In the genomic region with DNA sequence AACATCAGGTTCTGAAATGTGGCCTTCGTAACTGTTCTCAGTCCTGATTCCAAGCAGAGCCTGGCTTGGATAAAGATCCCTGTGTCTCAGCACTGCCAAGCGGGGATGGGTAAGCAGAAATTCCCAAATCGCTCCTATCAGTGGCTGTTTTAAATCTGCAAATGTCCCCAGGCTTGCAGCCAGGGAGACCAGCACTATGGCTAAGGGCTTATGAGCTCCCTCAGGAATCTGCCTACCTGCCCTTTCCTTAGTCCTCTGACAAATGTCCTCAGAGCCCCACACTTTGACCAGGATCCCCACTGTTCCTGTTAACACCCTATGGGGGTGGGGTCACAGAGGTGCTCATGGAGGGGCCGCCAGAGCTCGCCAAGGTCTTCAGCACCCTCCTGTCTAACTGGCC, we compare ENCODE assay signal across 27 cellular contexts.
"Had no signal": no experiment of that assay in that cellular context is flagged by ENCODE, and none has a peak within 500 bp of the region (broad histone marks: within the 10 kb centered on the region; RNA-seq: fewer than 3 reads in every experiment).

No MANE protein-coding gene starts in this region.

- H3K9me3 ChIP-seq: colonic mucosa, gastrocnemius medialis, left ventricle myocardium inferior, lower lobe of right lung had no signal

- H3K27ac ChIP-seq: colonic mucosa, epithelial cell of prostate, esophagus squamous epithelium, gastrocnemius medialis, hepatocyte, left ventricle myocardium inferior, lower lobe of right lung had no signal

- H3K27me3 ChIP-seq: colonic mucosa, esophagus squamous epithelium, gastrocnemius medialis, hepatocyte had no signal

- H3K36me3 Mint-ChIP-seq: immature natural killer cell; naive thymus-derived CD4-positive, alpha-beta T cell had no signal

- H3K4me2 ChIP-seq: hepatocyte had no signal

- H3K4me1 ChIP-seq: colonic mucosa, esophagus squamous epithelium, gastrocnemius medialis, left ventricle myocardium inferior, lower lobe of right lung had no signal

- ATAC-seq: effector memory CD8-positive, alpha-beta T cell; esophagus mucosa; gastrocnemius medialis; left colon; left lobe of liver; lower lobe of right lung; naive thymus-derived CD4-positive, alpha-beta T cell had no signal

- H3K79me2 ChIP-seq: hepatocyte had no signal

- H3K4me3 Mint-ChIP-seq: dendritic cell treated with granulocyte-macrophage colony-stimulating factor and Interleukin-4, amounts not matched to agents 40 ng/mL and 50 ng/mL, for 4 days; effector memory CD8-positive, alpha-beta T cell; immature natural killer cell; naive thymus-derived CD4-positive, alpha-beta T cell had no signal

- H2AFZ ChIP-seq: hepatocyte had no signal

- H3K4me1 Mint-ChIP-seq: immature natural killer cell had no signal

- H3K4me3 ChIP-seq: colonic mucosa, esophagus squamous epithelium, gastrocnemius medialis, hepatocyte, left ventricle myocardium inferior, lower lobe of right lung had no signal

- H3K36me3 ChIP-seq: colonic mucosa, esophagus squamous epithelium, gastrocnemius medialis, left ventricle myocardium inferior, lower lobe of right lung had no signal

- H3K27ac Mint-ChIP-seq: dendritic cell treated with granulocyte-macrophage colony-stimulating factor and Interleukin-4, amounts not matched to agents 40 ng/mL and 50 ng/mL, for 4 days; effector memory CD8-positive, alpha-beta T cell; immature natural killer cell; naive thymus-derived CD4-positive, alpha-beta T cell had no signal

- H3K27me3 Mint-ChIP-seq: dendritic cell treated with granulocyte-macrophage colony-stimulating factor and Interleukin-4, amounts not matched to agents 40 ng/mL and 50 ng/mL, for 4 days; effector memory CD8-positive, alpha-beta T cell had no signal

- DNase-seq: colonic mucosa; cortex of kidney; effector CD8-positive, alpha-beta T cell; effector memory CD8-positive, alpha-beta T cell; erythroblast; esophagus squamous epithelium; foreskin fibroblast; foreskin melanocyte; gastrocnemius medialis; glutamatergic neuron; head of caudate nucleus; hypothalamus; immature natural killer cell; islet precursor cell; kidney; kidney glomerular epithelial cell; left colon; left ventricle myocardium inferior; lower lobe of right lung; mesenchymal stem cell; midbrain; naive thymus-derived CD4-positive, alpha-beta T cell had no signal
